ENCODE assay signal across 11 cellular contexts in genomic region chr20:24608926-24609667, GRCh38.
DNase-seq lines count a peak whose midpoint lies in the region; ATAC-seq and TF ChIP-seq lines count a peak whose summit lies in the region.
"Had no signal": no experiment of that assay in that cellular context is flagged by ENCODE, and none has a peak within 500 bp of the region (broad histone marks: within the 10 kb centered on the region; RNA-seq: fewer than 3 reads in every experiment).

No MANE protein-coding gene starts in this region.

- H3K4me1 ChIP-seq in OCI-LY3 (ENCODE audit: low read length), result peaks cover 42% of the 10 kb centered on the region
- H3K4me1 ChIP-seq: colonic mucosa had no signal

- H3K27ac ChIP-seq in OCI-LY3 (ENCODE audit: low read length) (peak overlapping the region; percentile 93), WERI-Rb-1 (no peak overlapping the region)
- H3K27ac ChIP-seq: colonic mucosa had no signal

- peaks cover 15% of the 10 kb centered on the region for H3K27me3 ChIP-seq in OCI-LY3 (ENCODE audit: low read depth, low read length)
- no peaks in the 10 kb centered on the region for H3K27me3 ChIP-seq in WERI-Rb-1 (ENCODE audit: insufficient read depth, low read depth, severe bottlenecking)
- H3K27me3 ChIP-seq: colonic mucosa had no signal

- no peaks in the 10 kb centered on the region for H3K79me2 ChIP-seq in OCI-LY3 (ENCODE audit: low read length)

- peak overlapping the region; percentile 90 for H3K4me2 ChIP-seq in OCI-LY3 (ENCODE audit: low read length)

- TF ChIP-seq CTCF in OCI-LY3 (IDR thresholded peaks at IDR 0.05; ENCODE audit: low read depth, low read length) (no peak), WERI-Rb-1 (IDR thresholded peaks at IDR 0.05; ENCODE audit: low read depth, low read length) (no peak)

- H3K4me3 ChIP-seq in OCI-LY3 (ENCODE audit: low read length), result peak overlapping the region; percentile 50
- no peak overlapping the region for H3K4me3 ChIP-seq in WERI-Rb-1 (ENCODE audit: low read depth, low read length)
- H3K4me3 ChIP-seq: colonic mucosa had no signal

- H2AFZ ChIP-seq in OCI-LY3 (ENCODE audit: low read depth, low read length), result peak overlapping the region; percentile 25; the same call in 1 of the 2 replicates

- no peaks in the 10 kb centered on the region for H4K20me1 ChIP-seq in OCI-LY3 (ENCODE audit: insufficient read depth, low read length)

- H3K36me3 ChIP-seq in OCI-LY3 (replicated peaks; ENCODE audit: low read depth, low read length) (no peaks in the 10 kb centered on the region), WERI-Rb-1 (no peaks in the 10 kb centered on the region)
- H3K36me3 ChIP-seq: colonic mucosa had no signal

- H3K9ac ChIP-seq in OCI-LY3 (ENCODE audit: low read length), result peak overlapping the region; percentile 62

- DNase-seq in pons (ENCODE audit: low spot score), result peak; percentile 84
- no peak for DNase-seq in WERI-Rb-1
- DNase-seq in dedifferentiated amniotic fluid mesenchymal stem cell (ENCODE audit: extremely low spot score), result no peak
- no peak for DNase-seq in A172 (ENCODE audit: low spot score)
- no peak for DNase-seq in mucosa of gallbladder (ENCODE audit: low spot score)
- DNase-seq: activated T-cell treated with anti-CD3 and anti-CD28 coated beads, Interleukin-2, amount 50 U/mL, for 48 hours; colonic mucosa; NCI-H2081 treated with DMSO at 0.1 percent for 48 hours had no signal

- H3K9me3 ChIP-seq in OCI-LY3 (ENCODE audit: insufficient read depth, low read length) (no peaks in the 10 kb centered on the region), WERI-Rb-1 (ENCODE audit: severe bottlenecking) (no peaks in the 10 kb centered on the region)
- H3K9me3 ChIP-seq: colonic mucosa had no signal

- ATAC-seq in GM18907 (IDR thresholded peaks at IDR 0.05; ENCODE audit: unreplicated experiment), result peak; percentile 72
- ATAC-seq in HG02678 (IDR thresholded peaks at IDR 0.05; ENCODE audit: unreplicated experiment), result peak; percentile 65
